Comparison of ENCODE assay signal across 23 cellular contexts in the genomic region with DNA sequence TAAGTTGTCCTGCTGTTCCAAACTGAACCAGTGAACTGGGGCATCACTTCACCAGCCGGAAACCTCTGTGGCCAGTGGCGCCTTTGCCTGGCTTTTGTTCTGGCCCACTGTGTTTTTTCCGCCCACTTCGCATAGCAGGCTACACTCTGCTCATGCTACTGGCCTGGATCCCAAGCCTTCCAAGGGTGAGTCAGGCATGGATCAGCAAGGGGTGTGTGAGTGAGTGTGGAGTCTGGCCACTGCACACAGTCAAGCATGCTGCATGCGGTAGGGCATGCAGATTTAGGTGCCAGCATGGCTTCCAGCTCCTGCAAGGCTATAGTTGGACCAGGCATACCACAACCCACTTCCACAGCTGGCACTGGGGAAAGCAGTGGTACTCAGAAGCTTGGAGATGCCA.
"Had no signal": no experiment of that assay in that cellular context is flagged by ENCODE, and none has a peak within 500 bp of the region (broad histone marks: within the 10 kb centered on the region; RNA-seq: fewer than 3 reads in every experiment).

No MANE protein-coding gene starts in this region.

- DNase-seq: activated CD4-positive, alpha-beta memory T cell treated with anti-CD3 and anti-CD28 coated beads for 36 hours; activated CD4-positive, alpha-beta T cell treated with anti-CD3 and anti-CD28 coated beads, Interleukin-2, amount 10 ng/mL, durations not matched to agents 7 days and 5 days; activated CD4-positive, CD25-positive, alpha-beta regulatory T cell; activated CD8-positive, alpha-beta memory T cell treated with anti-CD3 and anti-CD28 coated beads for 24 hours; activated effector memory CD4-positive, alpha-beta T cell treated with anti-CD3 and anti-CD28 coated beads, Interleukin-2, amount 50 U/mL, for 16 hours; activated naive CD4-positive, alpha-beta T cell treated with Interleukin-2 at 50 U/mL for 16 hours; activated T-cell treated with anti-CD3 and anti-CD28 coated beads, Interleukin-2, amount 50 U/mL, for 4 hours; cerebellar nuclear complex; Kasumi-1; KBM-7; NCI-H1048; NCI-H146; NCI-H187 treated with DMSO at 0.1 percent for 48 hours; NCI-H2081 treated with DMSO at 0.1 percent for 48 hours; NCI-H2227 treated with DMSO at 0.1 percent for 48 hours; NCI-H510A; NCI-H69; NK-92 treated with Interleukin-12 subunit alpha and Interleukin-12 subunit beta, amount 100 ng/mL, for 24 hours; OCI-M1; Peyer's patch; SHP77 treated with DMSO at 0.1 percent for 48 hours had no signal

- ATAC-seq: activated T-cell treated with anti-CD3 and anti-CD28 coated beads, Interleukin-2, amount 50 U/mL, for 4 hours had no signal

- H3K27me3 ChIP-seq: Peyer's patch had no signal

- FAIRE-seq: TTC549 had no signal

- H3K4me1 ChIP-seq: Peyer's patch had no signal

- H3K4me3 ChIP-seq: Peyer's patch had no signal

- H3K27ac ChIP-seq: Peyer's patch, VCaP had no signal

- H3K36me3 ChIP-seq: Peyer's patch had no signal
